Comparison of ENCODE assay signal across 17 cellular contexts in genomic region chr12:67633708-67634107, GRCh38. TPM values are rescaled to one million over a fixed set of nuclear protein-coding genes. Genes with fewer than 3 reads are reported as not detected.
DNase-seq lines count a peak whose midpoint lies in the region; ATAC-seq, FAIRE-seq and TF ChIP-seq lines count a peak whose summit lies in the region.
"Had no signal": no experiment of that assay in that cellular context is flagged by ENCODE, and none has a peak within 500 bp of the region (broad histone marks: within the 10 kb centered on the region; RNA-seq: fewer than 3 reads in every experiment).

No MANE protein-coding gene starts in this region.

- no peak for TF ChIP-seq EP300 in K562 (IDR thresholded peaks at IDR 0.05; ENCODE audit: low read length)

- TF ChIP-seq CTCF in K562 (IDR thresholded peaks at IDR 0.05 in 2 of 3, conservative IDR thresholded peaks at IDR 0.05 in 1 of 3; ENCODE audit: insufficient read depth in 2 of 3, low read depth in 1 of 3, low read length in 3 of 3) (no peak), nephron progenitor cell (IDR thresholded peaks at IDR 0.05) (no peak), esophagus squamous epithelium (IDR thresholded peaks at IDR 0.05) (no peak), smooth muscle cell (IDR thresholded peaks at IDR 0.05; ENCODE audit: borderline replicate concordance, insufficient read depth, poor library complexity, severe bottlenecking) (no peak)

- H3F3A ChIP-seq in smooth muscle cell (ENCODE audit: low read depth) = no peaks in the 10 kb centered on the region

- H2AFZ ChIP-seq in K562 (ENCODE audit: low read depth, low read length) = 0 out of 2 replicates have a peak overlapping the region, but pooled peaks have one; percentile 19
- H2AFZ ChIP-seq in smooth muscle cell (ENCODE audit: low read depth) = no peak overlapping the region

- H3K27me3 ChIP-seq in CD8-positive, alpha-beta memory T cell (ENCODE audit: insufficient read depth, low read length, poor library complexity, severe bottlenecking) = no peaks in the 10 kb centered on the region
- H3K27me3 ChIP-seq in K562 (ENCODE audit: control insufficient read depth in 2 of 2, insufficient read depth in 2 of 2, low read length in 2 of 2) (no peaks in the 10 kb centered on the region), esophagus squamous epithelium (no peaks in the 10 kb centered on the region), smooth muscle cell (ENCODE audit: low read depth) (no peaks in the 10 kb centered on the region)
- H3K27me3 ChIP-seq: cardiac muscle cell, gastroesophageal sphincter, uterus had no signal

- H4K20me1 ChIP-seq in K562 (replicated peaks; ENCODE audit: control insufficient read depth, insufficient read depth, low read length) (no peaks in the 10 kb centered on the region), smooth muscle cell (ENCODE audit: low read depth) (no peaks in the 10 kb centered on the region)

- H3K27ac ChIP-seq in CD8-positive, alpha-beta memory T cell (ENCODE audit: low read depth, low read length) = no peak overlapping the region
- H3K27ac ChIP-seq in K562 (ENCODE audit: extremely low read depth, low read depth, low read length) = no peak overlapping the region
- no peak overlapping the region for H3K27ac ChIP-seq in esophagus squamous epithelium
- no peak overlapping the region for H3K27ac ChIP-seq in smooth muscle cell (ENCODE audit: low read depth)
- H3K27ac ChIP-seq: cardiac muscle cell, gastroesophageal sphincter, uterus had no signal

- peaks cover 59 to 65% (median 65%) of the 10 kb centered on the region in 3 donors for H3K4me1 Mint-ChIP-seq in CD8-positive, alpha-beta memory T cell
- H3K4me1 Mint-ChIP-seq in nephron progenitor cell = peaks cover 63% of the 10 kb centered on the region

- 0% methylated on average over 2 of the region's 2 CpGs for WGBS in K562 (ENCODE audit: insufficient coverage, low coverage, missing lambda C conversion rate)
- WGBS in esophagus squamous epithelium, 2 donors = 18 to 33% methylated on average over 2 of the region's 2 CpGs
- 88% methylated on average over 2 of the region's 2 CpGs for WGBS in smooth muscle cell (ENCODE audit: low lambda C conversion rate)

- in situ Hi-C loops in K562 (cut with MboI) = no loop called here

- CTCF ChIA-PET in CD8-positive, alpha-beta memory T cell (lab: Charles Lee) = interaction anchor here (1.4 to 2.6 kb wide), 2 partner anchors 15 to 278 kb away, joined by 7 to 9 read pairs; partner anchors contain the start of gene DYRK2
- CTCF ChIA-PET in K562 (lab: Yijun Ruan, JAX; ENCODE audit: low intra/inter-chr PET ratio) = no interaction called here

- intact Hi-C loops in K562 (cut with micrococcal nuclease) (no loop called here), esophagus squamous epithelium (cut with DNase I) (no loop called here)

- H3K4me3 ChIP-seq in CD8-positive, alpha-beta memory T cell (ENCODE audit: low read length) = no peak overlapping the region
- H3K4me3 ChIP-seq in K562 = no peak overlapping the region
- H3K4me3 ChIP-seq in esophagus squamous epithelium = no peak overlapping the region
- H3K4me3 ChIP-seq in smooth muscle cell = no peak overlapping the region
- H3K4me3 ChIP-seq: cardiac muscle cell, gastroesophageal sphincter, uterus had no signal

- H3K27me3 Mint-ChIP-seq in CD8-positive, alpha-beta memory T cell = no peaks in the 10 kb centered on the region
- peaks cover 9% of the 10 kb centered on the region for H3K27me3 Mint-ChIP-seq in nephron progenitor cell (ENCODE audit: low read depth, poor library complexity)

- H3K9me3 Mint-ChIP-seq in CD8-positive, alpha-beta memory T cell = peaks cover 0 to 2% (median 0%) of the 10 kb centered on the region in 5 donors
- H3K9me3 Mint-ChIP-seq in nephron progenitor cell = no peaks in the 10 kb centered on the region

- H3K9me1 ChIP-seq in K562 (ENCODE audit: control insufficient read depth, insufficient read depth, low read length) = no peaks in the 10 kb centered on the region

- H3K4me2 ChIP-seq in K562 (ENCODE audit: insufficient read depth, low read length) = no peak overlapping the region
- no peak overlapping the region for H3K4me2 ChIP-seq in smooth muscle cell

- POLR2A ChIA-PET in CD8-positive, alpha-beta memory T cell (lab: Charles Lee) = interaction anchor here (4.8 kb wide), 1 partner anchor 16 kb away, joined by 78 read pairs; the partner anchor contains the start of gene DYRK2
- POLR2A ChIA-PET in K562 (lab: Yijun Ruan, JAX) = no interaction called here

- peak overlapping the region in 6 of 8 donors; percentile 50 to 82 (median 70) for H3K27ac Mint-ChIP-seq in CD8-positive, alpha-beta memory T cell
- H3K27ac Mint-ChIP-seq in nephron progenitor cell = peak overlapping the region; percentile 5

- H3K36me3 ChIP-seq in CD8-positive, alpha-beta memory T cell (ENCODE audit: insufficient read depth, low read length) = no peaks in the 10 kb centered on the region
- H3K36me3 ChIP-seq in K562 (ENCODE audit: control insufficient read depth, insufficient read depth, low read length) = no peaks in the 10 kb centered on the region
- no peaks in the 10 kb centered on the region for H3K36me3 ChIP-seq in esophagus squamous epithelium
- no peaks in the 10 kb centered on the region for H3K36me3 ChIP-seq in smooth muscle cell (ENCODE audit: low read depth)
- H3K36me3 ChIP-seq: cardiac muscle cell, gastroesophageal sphincter, uterus had no signal

- BruUV-seq in K562 (replicated peaks; lab: Mats Ljungman, UMichigan) = no TSS peak

- peaks cover 0 to 3% (median 2%) of the 10 kb centered on the region in 3 donors for H3K36me3 Mint-ChIP-seq in CD8-positive, alpha-beta memory T cell
- peaks cover 5% of the 10 kb centered on the region for H3K36me3 Mint-ChIP-seq in nephron progenitor cell (ENCODE audit: low read depth)

- no peak for TF ChIP-seq POLR2A in K562 (conservative IDR thresholded peaks at IDR 0.05)
- no peak for TF ChIP-seq POLR2A in esophagus squamous epithelium (IDR thresholded peaks at IDR 0.05)

- no peak for TF ChIP-seq RAD21 in K562 (CRISPR knock-in tag; conservative IDR thresholded peaks at IDR 0.05 in 1 of 2, IDR thresholded peaks at IDR 0.05 in 1 of 2)

- FAIRE-seq in K562 (lab: Jason Lieb, UNC) = no peak
- FAIRE-seq: endometrium, keratinocyte, TTC549 had no signal

- no peak for ATAC-seq in K562
- ATAC-seq in HG02885 (IDR thresholded peaks at IDR 0.05; ENCODE audit: poor library complexity, unreplicated experiment) = no peak
- ATAC-seq: gastroesophageal sphincter had no signal

- peaks cover 63% of the 10 kb centered on the region for H3K4me1 ChIP-seq in CD8-positive, alpha-beta memory T cell (ENCODE audit: insufficient read depth, low read length)
- H3K4me1 ChIP-seq in K562 (replicated peaks in 1 of 2; ENCODE audit: control insufficient read depth in 2 of 2, insufficient read depth in 2 of 2, low read length in 2 of 2) = no peaks in the 10 kb centered on the region; a peak in 1 of 5 replicates
- H3K4me1 ChIP-seq in esophagus squamous epithelium = peaks cover 0 to 23% (median 3%) of the 10 kb centered on the region in 3 donors
- H3K4me1 ChIP-seq in smooth muscle cell (ENCODE audit: low read depth) = no peaks in the 10 kb centered on the region
- H3K4me1 ChIP-seq: uterus had no signal

- DNase-seq in CD8-positive, alpha-beta memory T cell = peak in 1 of 5 donors; percentile 22
- DNase-seq in NAMALWA (ENCODE audit: low spot score) = peak; percentile 16
- no peak for DNase-seq in K562 (ENCODE audit: extremely low read depth in 1 of 4, low spot score in 3 of 4)
- no peak for DNase-seq in nephron progenitor cell
- DNase-seq in esophagus squamous epithelium (lab: John Stamatoyannopoulos, UW) = no peak
- no peak for DNase-seq in smooth muscle cell (lab: John Stamatoyannopoulos, UW; ENCODE audit: unreplicated experiment)
- DNase-seq in dermis blood vessel endothelial cell = no peak
- DNase-seq: NCI-H1694; NCI-H510A treated with DMSO at 0.1 percent for 48 hours; stimulated activated CD4-positive, alpha-beta T cell treated with anti-CD3 and anti-CD28 coated beads, Interleukin-2, amount 100 ng/mL, for 24 hours; uterus had no signal

- no peaks in the 10 kb centered on the region for H3K79me2 ChIP-seq in K562 (ENCODE audit: control insufficient read depth, insufficient read depth, low read length)
- no peaks in the 10 kb centered on the region for H3K79me2 ChIP-seq in smooth muscle cell (ENCODE audit: low read depth)

- H3K9me3 ChIP-seq in CD8-positive, alpha-beta memory T cell (ENCODE audit: low read length) = no peaks in the 10 kb centered on the region
- H3K9me3 ChIP-seq in K562 (replicated peaks; ENCODE audit: control insufficient read depth, insufficient read depth, low read depth, low read length) (no peaks in the 10 kb centered on the region), esophagus squamous epithelium (no peaks in the 10 kb centered on the region), smooth muscle cell (replicated peaks; ENCODE audit: low read depth) (no peaks in the 10 kb centered on the region)
- H3K9me3 ChIP-seq: gastroesophageal sphincter, uterus had no signal

- H3K4me3 Mint-ChIP-seq in CD8-positive, alpha-beta memory T cell = peak overlapping the region in 2 of 7 donors; percentile 4 to 47
- H3K4me3 Mint-ChIP-seq in nephron progenitor cell = no peak overlapping the region

- H3K9ac ChIP-seq in K562 (ENCODE audit: insufficient read depth in 1 of 2, low read depth in 2 of 2, low read length in 2 of 2) (no peak overlapping the region), smooth muscle cell (ENCODE audit: low read depth) (no peak overlapping the region)

RNA-seq across cellular contexts. Expression of gene DYRK2, which starts 14.8 kb away (rescaled TPM):
- 10 to 100 TPM; 44.7 to 47.6 TPM for total RNA-seq in CD8-positive, alpha-beta memory T cell
- polyA plus RNA-seq in CD8-positive, alpha-beta memory T cell = 89.3 TPM
- 15.4 and 18.1 TPM in 2 replicates for total RNA-seq in K562 (2011; cell fraction: chromatin; rRNA removed; ENCODE audit: low replicate concordance)
- total RNA-seq in K562 (2011; cell fraction: nucleolus; rRNA removed) = 7.0 and 8.2 TPM in 2 replicates
- total RNA-seq in K562 (2011; cell fraction: nucleoplasm; rRNA removed) = 12.1 and 19.5 TPM in 2 replicates
- total RNA-seq in K562 (2014; rRNA removed) (8.9 and 9.3 TPM in 2 replicates), K562 (2014; rRNA removed; fragmentation: Illumina TruSeq; extraction: Trizol) (7.7 and 8.3 TPM in 2 replicates), K562 (2015; rRNA removed; fragmentation: Illumina TruSeq; extraction: Trizol) (7.6 and 8.4 TPM in 2 replicates), K562 (2021) (15.1 and 15.4 TPM in 2 replicates), esophagus squamous epithelium (10 to 100 TPM; 14.9 to 22.1 (median 15.7) TPM), smooth muscle cell (44.0 and 65.3 TPM in 2 replicates), dermis blood vessel endothelial cell (11.3 and 12.8 TPM in 2 replicates)
- polyA plus RNA-seq in K562 (2011; rRNA removed) (12.5 TPM in 2 replicates), K562 (2014; fragmentation: Illumina TruSeq; extraction: Trizol) (7.5 and 7.9 TPM in 2 replicates), K562 (2014; fragmentation: Nextera tagmentation; extraction: Ambion mirVana) (1 to 10 TPM; 1.7 to 1.8 TPM), K562 (2014; rRNA removed) (7.8 and 8.9 TPM in 2 replicates), smooth muscle cell (41.6 and 64.1 TPM in 2 replicates)
- polyA plus RNA-seq in K562 (2011; cell fraction: cytosol; rRNA removed) = 8.7 and 10.3 TPM in 2 replicates
- 11.8 and 13.0 TPM in 2 replicates for polyA plus RNA-seq in K562 (2011; cell fraction: nucleus; rRNA removed)
- 4.8 and 6.6 TPM in 2 replicates for polyA plus RNA-seq in K562 (2012)
- polyA minus RNA-seq in K562 (2011; rRNA and poly(A)+ RNA removed) = 30.0 and 36.5 TPM in 2 replicates
- polyA minus RNA-seq in K562 (2011; cell fraction: cytosol; rRNA and poly(A)+ RNA removed) = 11.6 and 14.4 TPM in 2 replicates
- polyA minus RNA-seq in K562 (2011; cell fraction: nucleus; rRNA and poly(A)+ RNA removed) = 10.8 and 18.7 TPM in 2 replicates
